In the genomic region with DNA sequence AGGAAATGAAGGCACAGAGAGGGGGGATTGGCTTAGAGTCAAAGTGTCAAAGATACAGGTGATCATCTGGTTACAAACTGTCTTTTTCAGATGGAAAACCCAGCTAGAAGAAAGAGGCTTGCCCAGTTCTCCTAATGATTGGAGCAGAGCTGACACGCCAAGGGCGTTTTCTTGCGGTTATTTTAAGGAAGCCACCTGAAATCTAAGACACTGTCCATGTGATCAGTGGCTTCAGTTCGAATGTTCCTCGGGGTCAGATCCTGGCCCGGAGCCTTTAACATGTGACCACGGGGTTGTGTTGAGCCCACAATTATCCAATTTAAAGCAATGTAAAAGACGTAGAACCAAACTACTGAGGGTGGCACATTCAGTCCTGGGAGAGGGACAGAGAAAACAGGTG, we compare ENCODE assay signal across 1 cellular context.
TF ChIP-seq lines count a peak whose summit lies in the region.

No MANE protein-coding gene starts in this region.

TF ChIP-seq in GM23338, 12 proteins besides CTCF, POLR2A, EP300 and RAD21 (continued from another document):
- TF ChIP-seq ZNF462 (CRISPR knock-in tag; IDR thresholded peaks at IDR 0.05) (no peak), POLR2AphosphoS5 (IDR thresholded peaks at IDR 0.05; ENCODE audit: low read depth) (no peak), ZNF331 (CRISPR knock-in tag; IDR thresholded peaks at IDR 0.05; ENCODE audit: low read depth) (no peak), STAT1 (IDR thresholded peaks at IDR 0.05; ENCODE audit: unreplicated experiment) (no peak), ZNF114 (CRISPR knock-in tag; IDR thresholded peaks at IDR 0.05) (no peak), JUNB (IDR thresholded peaks at IDR 0.05; ENCODE audit: unreplicated experiment) (no peak)
- TF ChIP-seq, protein P1, sequence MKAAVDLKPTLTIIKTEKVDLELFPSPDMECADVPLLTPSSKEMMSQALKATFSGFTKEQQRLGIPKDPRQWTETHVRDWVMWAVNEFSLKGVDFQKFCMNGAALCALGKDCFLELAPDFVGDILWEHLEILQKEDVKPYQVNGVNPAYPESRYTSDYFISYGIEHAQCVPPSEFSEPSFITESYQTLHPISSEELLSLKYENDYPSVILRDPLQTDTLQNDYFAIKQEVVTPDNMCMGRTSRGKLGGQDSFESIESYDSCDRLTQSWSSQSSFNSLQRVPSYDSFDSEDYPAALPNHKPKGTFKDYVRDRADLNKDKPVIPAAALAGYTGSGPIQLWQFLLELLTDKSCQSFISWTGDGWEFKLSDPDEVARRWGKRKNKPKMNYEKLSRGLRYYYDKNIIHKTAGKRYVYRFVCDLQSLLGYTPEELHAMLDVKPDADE (IDR thresholded peaks at IDR 0.05), result no peak
- TF ChIP-seq, protein P2, sequence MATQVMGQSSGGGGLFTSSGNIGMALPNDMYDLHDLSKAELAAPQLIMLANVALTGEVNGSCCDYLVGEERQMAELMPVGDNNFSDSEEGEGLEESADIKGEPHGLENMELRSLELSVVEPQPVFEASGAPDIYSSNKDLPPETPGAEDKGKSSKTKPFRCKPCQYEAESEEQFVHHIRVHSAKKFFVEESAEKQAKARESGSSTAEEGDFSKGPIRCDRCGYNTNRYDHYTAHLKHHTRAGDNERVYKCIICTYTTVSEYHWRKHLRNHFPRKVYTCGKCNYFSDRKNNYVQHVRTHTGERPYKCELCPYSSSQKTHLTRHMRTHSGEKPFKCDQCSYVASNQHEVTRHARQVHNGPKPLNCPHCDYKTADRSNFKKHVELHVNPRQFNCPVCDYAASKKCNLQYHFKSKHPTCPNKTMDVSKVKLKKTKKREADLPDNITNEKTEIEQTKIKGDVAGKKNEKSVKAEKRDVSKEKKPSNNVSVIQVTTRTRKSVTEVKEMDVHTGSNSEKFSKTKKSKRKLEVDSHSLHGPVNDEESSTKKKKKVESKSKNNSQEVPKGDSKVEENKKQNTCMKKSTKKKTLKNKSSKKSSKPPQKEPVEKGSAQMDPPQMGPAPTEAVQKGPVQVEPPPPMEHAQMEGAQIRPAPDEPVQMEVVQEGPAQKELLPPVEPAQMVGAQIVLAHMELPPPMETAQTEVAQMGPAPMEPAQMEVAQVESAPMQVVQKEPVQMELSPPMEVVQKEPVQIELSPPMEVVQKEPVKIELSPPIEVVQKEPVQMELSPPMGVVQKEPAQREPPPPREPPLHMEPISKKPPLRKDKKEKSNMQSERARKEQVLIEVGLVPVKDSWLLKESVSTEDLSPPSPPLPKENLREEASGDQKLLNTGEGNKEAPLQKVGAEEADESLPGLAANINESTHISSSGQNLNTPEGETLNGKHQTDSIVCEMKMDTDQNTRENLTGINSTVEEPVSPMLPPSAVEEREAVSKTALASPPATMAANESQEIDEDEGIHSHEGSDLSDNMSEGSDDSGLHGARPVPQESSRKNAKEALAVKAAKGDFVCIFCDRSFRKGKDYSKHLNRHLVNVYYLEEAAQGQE (IDR thresholded peaks at IDR 0.05; ENCODE audit: unreplicated experiment), result no peak
